ENCODE assay signal across 18 cellular contexts in genomic region chr12:50747817-50748216, GRCh38.
"Had no signal": no experiment of that assay in that cellular context is flagged by ENCODE, and none has a peak within 500 bp of the region (broad histone marks: within the 10 kb centered on the region; RNA-seq: fewer than 3 reads in every experiment).

No MANE protein-coding gene starts in this region.

- H3K27me3 ChIP-seq: foreskin keratinocyte, right atrium auricular region, transverse colon had no signal

- H3K27ac ChIP-seq: coronary artery, foreskin keratinocyte, right atrium auricular region, skin epidermis, transverse colon had no signal

- H3K4me3 ChIP-seq: coronary artery, right atrium auricular region, skin epidermis, transverse colon had no signal

- H3K4me3 Mint-ChIP-seq: activated CD4-positive, alpha-beta memory T cell treated with anti-CD3 and anti-CD28 coated beads for 36 hours; activated naive CD4-positive, alpha-beta T cell treated with anti-CD3 and anti-CD28 coated beads, Interleukin-2, amount 50 U/mL, for 24 hours; central memory CD8-positive, alpha-beta T cell; naive thymus-derived CD8-positive, alpha-beta T cell had no signal

- H3K27ac Mint-ChIP-seq: activated CD4-positive, alpha-beta memory T cell treated with anti-CD3 and anti-CD28 coated beads for 36 hours; activated naive CD4-positive, alpha-beta T cell treated with anti-CD3 and anti-CD28 coated beads, Interleukin-2, amount 50 U/mL, for 24 hours; naive thymus-derived CD8-positive, alpha-beta T cell had no signal

- DNase-seq: activated CD4-positive, alpha-beta memory T cell treated with anti-CD3 and anti-CD28 coated beads for 36 hours; activated effector memory CD4-positive, alpha-beta T cell treated with anti-CD3 and anti-CD28 coated beads, Interleukin-2, amount 50 U/mL, for 16 hours; activated T-cell treated with anti-CD3 and anti-CD28 coated beads, Interleukin-2, amount 50 U/mL, for 48 hours; effector CD4-positive, alpha-beta T cell; foreskin keratinocyte; head of caudate nucleus; mammary epithelial cell; naive thymus-derived CD8-positive, alpha-beta T cell; nucleus accumbens; stimulated activated CD4-positive, alpha-beta T cell treated with anti-CD3 and anti-CD28 coated beads, Interleukin-4, amount 100 ng/mL, for 24 hours; stimulated activated naive CD4-positive, alpha-beta T cell treated with Interleukin-2 at 50 U/mL for 16 hours; transverse colon had no signal

- H3K9me3 ChIP-seq: right atrium auricular region, transverse colon had no signal

- H3K9me3 Mint-ChIP-seq: activated CD4-positive, alpha-beta memory T cell treated with anti-CD3 and anti-CD28 coated beads for 36 hours; activated naive CD4-positive, alpha-beta T cell treated with anti-CD3 and anti-CD28 coated beads, Interleukin-2, amount 50 U/mL, for 24 hours; central memory CD8-positive, alpha-beta T cell; naive thymus-derived CD8-positive, alpha-beta T cell had no signal

- H3K4me1 ChIP-seq: foreskin keratinocyte, right atrium auricular region, transverse colon had no signal

- ATAC-seq: foreskin keratinocyte; left lobe of liver; naive thymus-derived CD8-positive, alpha-beta T cell had no signal

- H3K4me1 Mint-ChIP-seq: central memory CD8-positive, alpha-beta T cell had no signal
